ENCODE assay signal across 8 cellular contexts in genomic region chr17:63998050-63998720, GRCh38. TPM values are rescaled to one million over a fixed set of nuclear protein-coding genes. Genes with fewer than 3 reads are reported as not detected.
DNase-seq lines count a peak whose midpoint lies in the region; ATAC-seq and TF ChIP-seq lines count a peak whose summit lies in the region.

TSS of gene PRR29 (plus strand) at chr17:63998351. CDS start at chr17:63998365, 14 bp downstream.

- 1 to 3% (median 2%) methylated on average over 17 to 42 of the region's 43 CpGs for WGBS in adrenal gland, 4 donors

- ATAC-seq in T-helper 17 cell (peak; percentile 72), sciatic nerve (peak; percentile 74), GM18498 (IDR thresholded peaks at IDR 0.05; ENCODE audit: unreplicated experiment) (no peak)

- peaks cover 6% of the 10 kb centered on the region for H3K27me3 ChIP-seq in adrenal gland

- H3K4me3 Mint-ChIP-seq in T-helper 17 cell = peak within 1 kb of the TSS; percentile 95

- H3K27ac ChIP-seq in adrenal gland = no peak within 1 kb of the TSS

- no peaks in the 10 kb centered on the region for H3K36me3 ChIP-seq in adrenal gland (replicated peaks in 1 of 2)

- no peak for TF ChIP-seq POLR2A in adrenal gland (IDR thresholded peaks at IDR 0.05)

- TF ChIP-seq CTCF in LNCaP clone FGC (IDR thresholded peaks at IDR 0.05; ENCODE audit: control insufficient read depth, extremely low read depth, insufficient read depth) = no peak
- TF ChIP-seq CTCF in adrenal gland (IDR thresholded peaks at IDR 0.05) = peak in 1 of 6 experiments; percentile 2

- H3K36me3 Mint-ChIP-seq in T-helper 17 cell (ENCODE audit: low read depth) = peaks cover 2% of the 10 kb centered on the region

- H3K27ac Mint-ChIP-seq in T-helper 17 cell = peak within 1 kb of the TSS; percentile 89

- intact Hi-C loops in adrenal gland (cut with DNase I) = no loop called here
- intact Hi-C loops in sciatic nerve (cut with DNase I) = no loop called here

- DNase-seq in NCI-H526 (lab: John Stamatoyannopoulos, UW) = peak; percentile 13 to 86
- no peak for DNase-seq in NCI-H526 treated with DMSO at 0.1 percent for 48 hours (lab: John Stamatoyannopoulos, UW)
- no peak for DNase-seq in LNCaP clone FGC (ENCODE audit: low read depth)
- DNase-seq in T-helper 17 cell = peak; percentile 66 to 74 (median 70)
- peak; percentile 60 to 81 (median 75) for DNase-seq in adrenal gland
- DNase-seq in hypothalamus (lab: John Stamatoyannopoulos, UW) = peak in 29 of 51 donors; percentile 7 to 62 (median 36)
- DNase-seq in sciatic nerve (ENCODE audit: low spot score) = peak; percentile 79

- H3K4me3 ChIP-seq in LNCaP clone FGC (ENCODE audit: low read depth, low read length) = peak within 1 kb of the TSS; percentile 59
- H3K4me3 ChIP-seq in adrenal gland = peak within 1 kb of the TSS in 3 of 4 donors; percentile 8 to 77 (median 56)

- peaks cover 56% of the 10 kb centered on the region for H3K4me1 Mint-ChIP-seq in T-helper 17 cell

- H3K9me3 ChIP-seq in T-helper 17 cell (ENCODE audit: control insufficient read depth, low read length, poor library complexity, severe bottlenecking) (no peaks in the 10 kb centered on the region), adrenal gland (replicated peaks in 1 of 3) (no peaks in the 10 kb centered on the region)

- H3K27me3 Mint-ChIP-seq in T-helper 17 cell = no peaks in the 10 kb centered on the region

- H3K4me1 ChIP-seq in adrenal gland (replicated peaks in 1 of 2) = peaks cover 10 to 15% of the 10 kb centered on the region in 2 donors

RNA-seq across cellular contexts. Expression of gene PRR29, which starts in this region (rescaled TPM):
- 1 to 10 TPM; 1.7 to 3.3 TPM for total RNA-seq in T-helper 17 cell
- under 1 TPM in 6 of 8 donors, not detected in 2; 0.26 to 0.84 (median 0.54) TPM for total RNA-seq in adrenal gland
- under 1 TPM; 0.05 to 0.72 (median 0.71) TPM for polyA plus RNA-seq in adrenal gland
- 1.0 TPM for total RNA-seq in sciatic nerve

Comparison
In these comparisons a context has a peak if more than half of its experiments do, and no peak if none do; other contexts are left out.
1. DNase-seq: peak in NCI-H526 (2 of 2), T-helper 17 cell (3 of 3), hypothalamus (29 of 51) and sciatic nerve (single experiment); none in NCI-H526 treated with DMSO at 0.1 percent for 48 hours (single experiment) and LNCaP clone FGC (single experiment).
2. Peak in DNase-seq and H3K4me3 ChIP-seq in adrenal gland; RNA of the gene not detected or under 1 TPM.